1 cellular context compared by ENCODE assay signal in genomic region chrX:17062065-17062464, GRCh38.
TF ChIP-seq lines count a peak whose summit lies in the region.

No MANE protein-coding gene starts in this region.

TF ChIP-seq in GM12878, 131 proteins besides CTCF, POLR2A, EP300 and RAD21 (continued from another document):
- TF ChIP-seq PRDM15 (CRISPR knock-in tag; IDR thresholded peaks at IDR 0.05) (no peak), NFXL1 (IDR thresholded peaks at IDR 0.05; ENCODE audit: borderline replicate concordance) (no peak), ZNF687 (IDR thresholded peaks at IDR 0.05) (no peak), KAT2A (conservative IDR thresholded peaks at IDR 0.05; ENCODE audit: control insufficient read depth, low read depth, low read length) (no peak), NFYA (IDR thresholded peaks at IDR 0.05; ENCODE audit: borderline replicate concordance, low read depth, low read length) (no peak), ATF2 (IDR thresholded peaks at IDR 0.05; ENCODE audit: low read length) (no peak), ATF7 (IDR thresholded peaks at IDR 0.05; ENCODE audit: low read depth) (no peak), SMAD1 (IDR thresholded peaks at IDR 0.05; ENCODE audit: low read depth, partially characterized antibody) (no peak), KLF5 (IDR thresholded peaks at IDR 0.05; ENCODE audit: partially characterized antibody) (no peak), PKNOX1 (IDR thresholded peaks at IDR 0.05) (no peak), MAX (IDR thresholded peaks at IDR 0.05; ENCODE audit: low read depth, low read length) (no peak), E2F8 (IDR thresholded peaks at IDR 0.05; ENCODE audit: low read depth, partially characterized antibody) (no peak), ZBED1 (IDR thresholded peaks at IDR 0.05; ENCODE audit: borderline replicate concordance) (no peak)
